In the genomic region with DNA sequence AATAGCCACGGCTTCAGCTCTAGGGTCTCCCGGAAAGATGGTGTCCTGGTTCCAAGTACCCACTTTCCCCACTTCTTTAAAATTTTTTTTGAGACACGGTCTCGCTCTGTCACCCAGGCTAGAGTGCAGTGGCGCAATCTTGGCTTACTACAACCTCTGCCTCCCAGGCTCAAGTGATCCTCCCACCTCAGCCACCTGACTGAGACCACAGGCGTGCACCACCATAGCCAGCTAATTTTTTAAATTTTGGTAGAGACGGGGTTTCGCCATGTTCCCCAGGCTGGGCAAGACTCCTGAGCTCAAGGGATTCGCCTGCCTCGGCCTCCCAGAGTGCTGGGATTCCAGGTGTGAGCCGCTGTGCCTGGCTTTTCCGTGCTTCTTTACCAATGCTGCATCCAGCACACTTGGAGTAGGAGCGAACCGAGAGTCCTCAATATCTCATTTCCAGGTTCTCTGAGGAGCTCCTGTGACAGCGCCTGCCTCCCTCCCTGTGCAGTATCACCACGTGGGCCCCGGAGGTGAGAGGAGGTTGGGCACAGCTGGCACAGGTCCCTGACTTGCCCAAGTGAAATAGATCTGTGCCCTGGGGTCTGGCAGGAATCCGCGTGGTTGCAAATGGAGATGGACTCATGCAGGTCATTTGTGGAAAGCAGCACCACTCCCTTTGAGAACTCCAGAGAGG, we compare ENCODE assay signal across 12 cellular contexts. TPM values are rescaled to one million over a fixed set of nuclear protein-coding genes. Genes with fewer than 3 reads are reported as not detected.
A peak's percentile ranks its signal among the peaks of the same experiment; 100 is the strongest.
DNase-seq lines count a peak whose midpoint lies in the region; ATAC-seq and TF ChIP-seq lines count a peak whose summit lies in the region.
"Had no signal": no experiment of that assay in that cellular context is flagged by ENCODE, and none has a peak within 500 bp of the region (broad histone marks: within the 10 kb centered on the region; RNA-seq: fewer than 3 reads in every experiment).

No MANE protein-coding gene starts in this region.

- no peaks in the 10 kb centered on the region for H3K9me3 Mint-ChIP-seq in mesothelial cell of epicardium
- H3K9me3 Mint-ChIP-seq: activated T-helper 1 cell treated with anti-CD3 and anti-CD28 coated beads, Interleukin-12 subunit alpha, Interleukin-12 subunit beta, Interleukin-2, Interleukin-4 antibody, amounts not matched to agents 30 ng/mL and 10 ng/mL and 1 ng/mL, durations not matched to agents 14 hours and 24 hours and 36 hours had no signal

- DNase-seq in Right ventricle myocardium superior, result no peak
- no peak for DNase-seq in right atrium auricular region (ENCODE audit: low spot score)
- DNase-seq in body of pancreas, result peak in 1 of 4 donors; percentile 49
- DNase-seq in mesothelial cell of epicardium (ENCODE audit: low spot score in 2 of 2, unreplicated experiment in 2 of 2), result no peak
- DNase-seq in upper lobe of right lung, result no peak
- DNase-seq in NK-92 treated with Interleukin-12 subunit alpha and Interleukin-12 subunit beta, amount 100 ng/mL, for 24 hours (lab: John Stamatoyannopoulos, UW), result no peak
- no peak for DNase-seq in NCI-H524 (lab: John Stamatoyannopoulos, UW)
- DNase-seq: heart right ventricle; NCI-H187; stimulated activated CD4-positive, alpha-beta T cell treated with anti-CD3 and anti-CD28 coated beads, Interleukin-1b, Interleukin-23, amount 100 ng/mL, for 48 hours had no signal

- TF ChIP-seq CTCF in right atrium auricular region (IDR thresholded peaks at IDR 0.05) (no peak), body of pancreas (IDR thresholded peaks at IDR 0.05) (no peak), mesothelial cell of epicardium (IDR thresholded peaks at IDR 0.05; ENCODE audit: unreplicated experiment) (no peak), upper lobe of right lung (IDR thresholded peaks at IDR 0.05) (no peak)

- H3K36me3 ChIP-seq in right atrium auricular region, result peaks cover 80% of the 10 kb centered on the region
- peaks cover 6 to 24% of the 10 kb centered on the region in 2 donors for H3K36me3 ChIP-seq in body of pancreas (replicated peaks in 1 of 2; ENCODE audit: insufficient read depth in 1 of 2, low read depth in 2 of 2)
- H3K36me3 ChIP-seq in upper lobe of right lung, result peaks cover 89% of the 10 kb centered on the region

- H3K9me3 ChIP-seq in right atrium auricular region (no peaks in the 10 kb centered on the region), body of pancreas (no peaks in the 10 kb centered on the region), upper lobe of right lung (no peaks in the 10 kb centered on the region)
- H3K9me3 ChIP-seq: heart right ventricle had no signal

- peak; percentile 43 for ATAC-seq in Right ventricle myocardium superior (ENCODE audit: poor library complexity)
- ATAC-seq in body of pancreas, result peak; percentile 41
- peak; percentile 32 for ATAC-seq in upper lobe of right lung
- no peak for ATAC-seq in GM19455 (IDR thresholded peaks at IDR 0.05; ENCODE audit: unreplicated experiment)

- WGBS in body of pancreas, 2 donors, result 56 to 64% methylated on average over 18 to 19 of the region's 19 CpGs

- peaks cover 60% of the 10 kb centered on the region for H3K36me3 Mint-ChIP-seq in mesothelial cell of epicardium

- no peaks in the 10 kb centered on the region for H3K27me3 ChIP-seq in right atrium auricular region
- H3K27me3 ChIP-seq in body of pancreas, result no peaks in the 10 kb centered on the region
- no peaks in the 10 kb centered on the region for H3K27me3 ChIP-seq in upper lobe of right lung
- H3K27me3 ChIP-seq: heart right ventricle had no signal

- peak overlapping the region; percentile 11 for H3K4me3 Mint-ChIP-seq in mesothelial cell of epicardium
- H3K4me3 Mint-ChIP-seq: activated T-helper 1 cell treated with anti-CD3 and anti-CD28 coated beads, Interleukin-12 subunit alpha, Interleukin-12 subunit beta, Interleukin-2, Interleukin-4 antibody, amounts not matched to agents 30 ng/mL and 10 ng/mL and 1 ng/mL, durations not matched to agents 14 hours and 24 hours and 36 hours had no signal

- H3K4me1 ChIP-seq in right atrium auricular region (no peaks in the 10 kb centered on the region), body of pancreas (peaks cover 35% of the 10 kb centered on the region), upper lobe of right lung (peaks cover 13% of the 10 kb centered on the region)

- peak overlapping the region; percentile 97 for H3K27ac Mint-ChIP-seq in mesothelial cell of epicardium

- H3K27me3 Mint-ChIP-seq in mesothelial cell of epicardium (ENCODE audit: low read depth), result no peaks in the 10 kb centered on the region

- intact Hi-C loops in Right ventricle myocardium superior (cut with DNase I), result loop anchor here (10.0 kb wide), 1 partner anchor 193 kb away; no protein-coding TSS in a partner anchor
- intact Hi-C loops in body of pancreas (cut with DNase I), result loop anchor here (10.0 kb wide), 1 partner anchor 193 kb away; no protein-coding TSS in a partner anchor
- intact Hi-C loops in upper lobe of right lung (cut with DNase I), result no loop called here

- peaks cover 32% of the 10 kb centered on the region for H3K4me1 Mint-ChIP-seq in mesothelial cell of epicardium

- no peak for TF ChIP-seq POLR2A in body of pancreas (IDR thresholded peaks at IDR 0.05)

- no peak overlapping the region for H3K27ac ChIP-seq in right atrium auricular region
- H3K27ac ChIP-seq in body of pancreas, result peak overlapping the region; percentile 86 to 91 (median 88)
- H3K27ac ChIP-seq in upper lobe of right lung, result no peak overlapping the region
- H3K27ac ChIP-seq: heart right ventricle had no signal

- H3K4me3 ChIP-seq in right atrium auricular region, result no peak overlapping the region
- no peak overlapping the region for H3K4me3 ChIP-seq in body of pancreas
- no peak overlapping the region for H3K4me3 ChIP-seq in upper lobe of right lung
- H3K4me3 ChIP-seq: heart right ventricle had no signal

RNA-seq across cellular contexts. Expression of gene EZR, which starts 37.3 kb away (rescaled TPM):
- 197 TPM for total RNA-seq in Right ventricle myocardium superior
- 100 to 1,000 TPM; 161 to 197 TPM for total RNA-seq in right atrium auricular region
- total RNA-seq in body of pancreas, result 100 to 1,000 TPM in 1 of 2 donors, 10 to 100 TPM in 1; 76.8 to 103 TPM
- 195 to 208 TPM (median 204 TPM) in 3 replicates for total RNA-seq in mesothelial cell of epicardium
- 260 TPM for total RNA-seq in upper lobe of right lung

Comparison
In these comparisons a context has a peak if more than half of its experiments do, and no peak if none do; other contexts are left out.
1. H3K27ac ChIP-seq: peak in body of pancreas (4 of 4); none in right atrium auricular region (0 of 2) and upper lobe of right lung (single experiment).